ENCODE assay signal across 27 cellular contexts in the genomic region with DNA sequence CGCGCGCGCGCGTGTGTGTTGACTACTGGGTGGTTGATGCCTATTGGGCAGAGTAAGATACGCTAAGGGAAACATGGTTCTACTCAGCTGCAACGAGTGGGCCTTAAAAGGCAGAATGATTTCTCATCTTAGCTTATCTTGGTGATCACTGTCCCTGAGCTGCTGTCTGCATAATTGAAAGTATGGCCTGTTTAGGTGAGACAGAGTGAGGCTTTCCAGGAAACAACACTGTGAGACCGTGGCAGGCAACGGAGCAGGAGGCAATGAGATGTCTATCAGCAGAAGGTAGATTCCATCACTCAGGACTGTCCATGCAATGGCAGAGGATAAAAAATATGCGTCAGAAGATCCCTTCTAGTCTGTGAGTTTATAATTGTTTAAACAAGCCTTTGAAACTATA.
"Had no signal": no experiment of that assay in that cellular context is flagged by ENCODE, and none has a peak within 500 bp of the region (broad histone marks: within the 10 kb centered on the region; RNA-seq: fewer than 3 reads in every experiment).

No MANE protein-coding gene starts in this region.

- ATAC-seq: stimulated activated effector memory CD8-positive, alpha-beta T cell treated with anti-CD3 and anti-CD28 coated beads, Interleukin-12 subunit alpha, Interleukin-12 subunit beta, amount 100 ng/mL, for 72 hours; stimulated activated memory B cell treated with anti-CD40 and anti-IgM and Interleukin-4, amounts not matched to agents 10 μg/mL and 1 μg/mL and 100 μg/mL, for 72 hours; stimulated activated naive B cell treated with anti-CD40 and anti-IgM and Interleukin-4, amounts not matched to agents 10 μg/mL and 1 μg/mL and 100 μg/mL, for 72 hours; stimulated activated naive CD8-positive, alpha-beta T cell treated with anti-CD3 and anti-CD28 coated beads, Interleukin-15, amount 100 ng/mL, for 72 hours; stimulated activated naive CD8-positive, alpha-beta T cell treated with anti-CD3 and anti-CD28 coated beads, Interleukin-15, Interleukin-2, amounts not matched to agents 100 U/mL and 50 U/mL, for 24 hours; upper lobe of right lung had no signal

- DNase-seq: stimulated activated CD4-positive, alpha-beta T cell treated with anti-CD3 and anti-CD28 coated beads, Interleukin-2, amount 100 ng/mL, for 48 hours; stimulated activated CD4-positive, alpha-beta T cell treated with anti-CD3 and anti-CD28 coated beads, Interleukin-4, amount 100 ng/mL, for 1 hour; stimulated activated CD4-positive, alpha-beta T cell treated with anti-CD3 and anti-CD28 coated beads, Interleukin-4, amount 100 ng/mL, for 24 hours; stimulated activated CD4-positive, alpha-beta T cell treated with anti-CD3 and anti-CD28 coated beads, Interleukin-4, amount 100 ng/mL, for 4 hours; stimulated activated CD8-positive, alpha-beta memory T cell treated with anti-CD3 and anti-CD28 coated beads, Interleukin-4, amount 100 ng/mL, for 48 hours; stimulated activated naive B cell treated with anti-CD40 and anti-IgM and Interleukin-4, amounts not matched to agents 10 μg/mL and 1 μg/mL and 100 μg/mL, for 72 hours; stimulated activated naive CD4-positive, alpha-beta T cell; stimulated activated naive CD4-positive, alpha-beta T cell treated with Interleukin-2 at 50 U/mL for 16 hours; stimulated activated naive CD8-positive, alpha-beta T cell treated with anti-CD3 and anti-CD28 coated beads, Interleukin-15, amount 100 ng/mL, for 72 hours; stimulated activated naive CD8-positive, alpha-beta T cell treated with anti-CD3 and anti-CD28 coated beads, Interleukin-15, Interleukin-2, amounts not matched to agents 100 U/mL and 50 U/mL, for 24 hours; stomach; substantia nigra; testis; thyroid gland; tibial artery; transverse colon; trophoblast cell; upper lobe of right lung; uterus had no signal

- FAIRE-seq: urothelium cell line had no signal

- H3K36me3 ChIP-seq: stomach, suprapubic skin, thoracic aorta, thyroid gland, tibial artery, tibial nerve, transverse colon, upper lobe of left lung, upper lobe of right lung, uterus, vagina had no signal

- H3K27me3 ChIP-seq: stomach, testis, thyroid gland, tibial artery, tibial nerve, transverse colon, upper lobe of left lung, upper lobe of right lung, uterus, vagina had no signal

- H3K4me3 ChIP-seq: stomach, suprapubic skin, testis, thoracic aorta, thyroid gland, tibial artery, tibial nerve, transverse colon, upper lobe of left lung, upper lobe of right lung, uterus, vagina had no signal
